In genomic region chr6:7238900-7239589, GRCh38 we compare ENCODE assay signal across 8 cellular contexts.
DNase-seq lines count a peak whose midpoint lies in the region; ATAC-seq and TF ChIP-seq lines count a peak whose summit lies in the region.

No MANE protein-coding gene starts in this region.

- H3K4me1 Mint-ChIP-seq in nephron progenitor cell: peaks cover 81% of the 10 kb centered on the region

- H3K27ac ChIP-seq in OCI-LY1 (ENCODE audit: low read depth, low read length, poor library complexity, severe bottlenecking) (no peak overlapping the region), esophagus muscularis mucosa (replicated peaks in 1 of 4) (peak overlapping the region in 1 of 4 donors; percentile 26), subcutaneous abdominal adipose tissue (ENCODE audit: low read depth, low read length) (peak overlapping the region; percentile 71)

- H3K9me3 Mint-ChIP-seq in nephron progenitor cell: no peaks in the 10 kb centered on the region

- no peak overlapping the region for H3K4me3 ChIP-seq in OCI-LY1 (ENCODE audit: low read depth, low read length, poor library complexity, severe bottlenecking)
- no peak overlapping the region for H3K4me3 ChIP-seq in esophagus muscularis mucosa
- H3K4me3 ChIP-seq in subcutaneous abdominal adipose tissue (ENCODE audit: low read depth in 1 of 5, low read length in 5 of 5): no peak overlapping the region

- no peaks in the 10 kb centered on the region for H3K79me2 ChIP-seq in OCI-LY1 (ENCODE audit: insufficient read depth, low read length)

- H3K36me3 ChIP-seq in OCI-LY1 (ENCODE audit: insufficient read depth, low read length): peaks cover 11% of the 10 kb centered on the region; the same call in 1 of the 2 replicates
- H3K36me3 ChIP-seq in esophagus muscularis mucosa: peaks cover 0 to 47% (median 34%) of the 10 kb centered on the region in 4 donors
- peaks cover under 1 to 49% (median 37%) of the 10 kb centered on the region in 5 donors for H3K36me3 ChIP-seq in subcutaneous abdominal adipose tissue (ENCODE audit: control insufficient read depth in 5 of 5, insufficient read depth in 5 of 5, low read length in 5 of 5)

- TF ChIP-seq POLR2A in esophagus muscularis mucosa (IDR thresholded peaks at IDR 0.05; ENCODE audit: low read depth): no peak

- H3K9me3 ChIP-seq in OCI-LY1 (ENCODE audit: low read length): no peaks in the 10 kb centered on the region
- no peaks in the 10 kb centered on the region for H3K9me3 ChIP-seq in esophagus muscularis mucosa
- no peaks in the 10 kb centered on the region for H3K9me3 ChIP-seq in subcutaneous abdominal adipose tissue (ENCODE audit: control insufficient read depth in 5 of 5, low read length in 5 of 5)

- H3K4me2 ChIP-seq in OCI-LY1 (ENCODE audit: low read length): no peak overlapping the region

- TF ChIP-seq CTCF in OCI-LY1 (IDR thresholded peaks at IDR 0.05; ENCODE audit: low read length) (peak; percentile 89), esophagus muscularis mucosa (IDR thresholded peaks at IDR 0.05) (peak; percentile 57 to 72 (median 65)), nephron progenitor cell (IDR thresholded peaks at IDR 0.05) (peak; percentile 50)

- H3K36me3 Mint-ChIP-seq in nephron progenitor cell (ENCODE audit: low read depth): peaks cover 27% of the 10 kb centered on the region

- H3K27me3 ChIP-seq in OCI-LY1 (ENCODE audit: insufficient read depth, low read length): no peaks in the 10 kb centered on the region
- H3K27me3 ChIP-seq in esophagus muscularis mucosa: no peaks in the 10 kb centered on the region
- no peaks in the 10 kb centered on the region for H3K27me3 ChIP-seq in subcutaneous abdominal adipose tissue (ENCODE audit: control insufficient read depth in 5 of 5, insufficient read depth in 4 of 5, low read length in 5 of 5)

- H3K4me1 ChIP-seq in OCI-LY1 (ENCODE audit: insufficient read depth, low read length, severe bottlenecking) (peaks cover 21% of the 10 kb centered on the region), esophagus muscularis mucosa (peaks cover 21 to 45% (median 40%) of the 10 kb centered on the region in 4 donors), subcutaneous abdominal adipose tissue (ENCODE audit: control insufficient read depth in 5 of 5, insufficient read depth in 5 of 5, low read length in 5 of 5) (peaks cover 7 to 48% (median 35%) of the 10 kb centered on the region in 5 donors)

- H3F3A ChIP-seq in OCI-LY1 (ENCODE audit: insufficient read depth, low read length): no peaks in the 10 kb centered on the region

- no peak overlapping the region for H2AFZ ChIP-seq in OCI-LY1 (ENCODE audit: low read length)

- intact Hi-C loops in esophagus muscularis mucosa (cut with DNase I): no loop called here

- ATAC-seq in GM19328 (IDR thresholded peaks at IDR 0.05; ENCODE audit: unreplicated experiment): peak; percentile 55

- TF ChIP-seq RAD21 in Ishikawa (IDR thresholded peaks at IDR 0.05; ENCODE audit: low read depth): peak; percentile 84

- TF ChIP-seq EP300 in Ishikawa (IDR thresholded peaks at IDR 0.05; ENCODE audit: borderline replicate concordance): 0 out of 2 replicates have a peak, but pooled peaks have one; percentile 28
- TF ChIP-seq EP300 in esophagus muscularis mucosa (IDR thresholded peaks at IDR 0.05): no peak

- H3K27me3 Mint-ChIP-seq in nephron progenitor cell (ENCODE audit: low read depth, poor library complexity): peaks cover 4% of the 10 kb centered on the region

- no peaks in the 10 kb centered on the region for H3K9me2 ChIP-seq in OCI-LY1 (ENCODE audit: low read depth, low read length)

- H4K20me1 ChIP-seq in OCI-LY1 (ENCODE audit: insufficient read depth, low read length): no peaks in the 10 kb centered on the region

- 68% methylated on average over 3 of the region's 10 CpGs for WGBS in esophagus muscularis mucosa

- DNase-seq in AG20443 (ENCODE audit: low spot score) (peak; percentile 73), esophagus muscularis mucosa (ENCODE audit: extremely low spot score) (peak; percentile 94), nephron progenitor cell (peak; percentile 80)
- DNase-seq in activated CD8-positive, alpha-beta memory T cell treated with anti-CD3 and anti-CD28 coated beads, Interleukin-2, amount 50 U/mL, for 4 hours: peak; percentile 76

- H3K9ac ChIP-seq in OCI-LY1 (ENCODE audit: low read length) (no peak overlapping the region), subcutaneous abdominal adipose tissue (ENCODE audit: low read length in 5 of 5) (peak overlapping the region in 1 of 5 donors; percentile 3)

- H3K4me3 Mint-ChIP-seq in nephron progenitor cell: no peak overlapping the region

- H3K27ac Mint-ChIP-seq in nephron progenitor cell: no peak overlapping the region

TF ChIP-seq in Ishikawa, 13 proteins besides CTCF, POLR2A, EP300 and RAD21:
- peak; percentile 87 for TF ChIP-seq USF1 (IDR thresholded peaks at IDR 0.05)
- no peak for TF ChIP-seq FOXM1 (IDR thresholded peaks at IDR 0.05; ENCODE audit: borderline replicate concordance, low read depth)
- TF ChIP-seq NFIC (IDR thresholded peaks at IDR 0.05): 0 out of 2 replicates have a peak, but pooled peaks have one; percentile 5
- peak; percentile 96 for TF ChIP-seq MAX (IDR thresholded peaks at IDR 0.05)
- peak; percentile 46; the same call in 1 of the 2 replicates for TF ChIP-seq TCF12 (IDR thresholded peaks at IDR 0.05; ENCODE audit: low read depth)
- TF ChIP-seq YY1 (IDR thresholded peaks at IDR 0.05; ENCODE audit: low read depth): peak; percentile 53; the same call in 1 of the 2 replicates
- no peak for TF ChIP-seq TEAD4 (IDR thresholded peaks at IDR 0.05)
TF ChIP-seq in Ishikawa: peak in this region for 5.
